In the genomic region with DNA sequence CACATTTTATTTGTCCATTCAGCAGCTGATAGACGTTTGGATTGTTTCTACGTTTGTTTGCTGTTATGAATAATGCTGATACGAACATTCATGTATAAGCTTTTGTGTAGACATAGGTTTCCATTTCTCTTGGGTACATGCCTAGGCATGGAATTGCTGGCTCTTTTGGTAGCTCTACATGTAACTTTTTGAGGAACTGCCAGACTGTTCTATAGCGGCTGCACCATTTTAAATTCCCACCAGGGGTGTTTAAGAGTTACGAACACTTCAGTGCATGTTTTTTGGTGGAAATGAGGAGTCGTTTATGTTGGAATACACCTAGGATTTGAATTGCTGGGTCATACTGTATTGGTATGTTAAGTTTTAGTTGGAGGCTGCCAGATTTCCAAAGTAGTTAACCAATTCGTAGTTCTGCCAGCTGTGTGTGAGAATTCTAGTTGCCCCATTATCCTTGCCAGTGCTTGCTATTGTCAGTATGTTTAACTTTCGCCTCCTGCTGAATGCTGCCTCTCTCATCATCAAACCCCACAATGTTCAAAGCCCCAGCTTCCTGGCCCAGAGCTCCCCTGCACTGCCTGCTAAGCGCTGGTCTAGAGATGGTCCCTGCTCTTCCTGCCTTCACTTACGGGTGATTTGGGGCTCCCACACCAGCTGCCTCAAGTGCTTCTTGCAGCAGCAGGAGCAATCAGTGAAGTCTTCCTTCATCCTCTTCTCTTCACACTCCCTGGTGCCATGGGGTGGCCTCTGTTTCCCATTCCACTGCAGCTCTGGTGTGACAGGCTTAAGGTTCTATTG, we compare ENCODE assay signal across 10 cellular contexts.
DNase-seq lines count a peak whose midpoint lies in the region; ATAC-seq, FAIRE-seq and TF ChIP-seq lines count a peak whose summit lies in the region.
"Had no signal": no experiment of that assay in that cellular context is flagged by ENCODE, and none has a peak within 500 bp of the region (broad histone marks: within the 10 kb centered on the region; RNA-seq: fewer than 3 reads in every experiment).

No MANE protein-coding gene starts in this region.

- TF ChIP-seq EP300 in H1 (IDR thresholded peaks at IDR 0.05; ENCODE audit: borderline replicate concordance in 1 of 2, low read depth in 2 of 2, low read length in 2 of 2) = no peak

- H3K4me3 ChIP-seq in Jurkat, Clone E6-1 (ENCODE audit: low read length) = no peak overlapping the region
- H3K4me3 ChIP-seq in H1 (ENCODE audit: extremely low read depth in 1 of 4, insufficient read depth in 2 of 4, low read depth in 3 of 4, low read length in 4 of 4) = no peak overlapping the region
- no peak overlapping the region for H3K4me3 ChIP-seq in psoas muscle
- H3K4me3 ChIP-seq in mucosa of descending colon = no peak overlapping the region
- no peak overlapping the region for H3K4me3 ChIP-seq in adrenal gland
- H3K4me3 ChIP-seq: gastrocnemius medialis had no signal

- POLR2A ChIA-PET in activated CD4-positive, alpha-beta memory T cell treated with anti-CD3 and anti-CD28 coated beads for 36 hours (lab: Charles Lee) = no interaction called here
- POLR2A ChIA-PET in activated CD4-positive, alpha-beta memory T cell treated with anti-CD3 and anti-CD28 coated beads, Interleukin-2, amount 10 ng/mL, durations not matched to agents 7 days and 5 days (lab: Charles Lee) = interaction anchor here (0.9 kb wide), 1 partner anchor 28 kb away, joined by 4 read pairs; no protein-coding TSS in a partner anchor
- POLR2A ChIA-PET in H1 (lab: Charles Lee; ENCODE audit: partially characterized antibody) = interaction anchor here (0.8 to 1.7 kb wide), 4 partner anchors 9 to 100 kb away, joined by 3 to 4 read pairs (median 4); no protein-coding TSS in a partner anchor

- no peak overlapping the region for H4K91ac ChIP-seq in H1 (replicated peaks; ENCODE audit: insufficient read length, low read length)

- H2BK5ac ChIP-seq in H1 (ENCODE audit: low read depth, low read length) = no peak overlapping the region

- TF ChIP-seq POLR2A in H1 (IDR thresholded peaks at IDR 0.05; ENCODE audit: control extremely low read depth in 1 of 2, low read depth in 2 of 2, low read length in 2 of 2) = no peak
- no peak for TF ChIP-seq POLR2A in adrenal gland (IDR thresholded peaks at IDR 0.05)

- no peak overlapping the region for H3K18ac ChIP-seq in H1 (ENCODE audit: extremely low read depth, low read length)

- no peaks in the 10 kb centered on the region for H3K79me2 ChIP-seq in H1 (ENCODE audit: control insufficient read depth in 1 of 2, insufficient read depth in 2 of 2, low read length in 2 of 2)

- H2AK5ac ChIP-seq in H1 (ENCODE audit: low read depth, low read length) = no peak overlapping the region

- H3K4me1 ChIP-seq in H1 (replicated peaks in 1 of 4; ENCODE audit: control insufficient read depth in 3 of 4, insufficient read depth in 4 of 4, low read length in 3 of 4) (peaks cover 25 to 35% (median 29%) of the 10 kb centered on the region in 4 experiments), psoas muscle (peaks cover 66% of the 10 kb centered on the region), mucosa of descending colon (ENCODE audit: low read depth) (no peaks in the 10 kb centered on the region), adrenal gland (replicated peaks in 1 of 2) (peaks cover 40 to 72% of the 10 kb centered on the region in 2 donors)

- CTCF ChIA-PET in activated CD4-positive, alpha-beta memory T cell treated with anti-CD3 and anti-CD28 coated beads for 36 hours (lab: Charles Lee) = interaction anchor here (0.6 kb wide), 1 partner anchor 17 kb away, joined by 3 read pairs; no protein-coding TSS in a partner anchor
- CTCF ChIA-PET in activated CD4-positive, alpha-beta memory T cell treated with anti-CD3 and anti-CD28 coated beads, Interleukin-2, amount 10 ng/mL, durations not matched to agents 7 days and 5 days (lab: Charles Lee) = interaction anchor here (1.1 kb wide), 1 partner anchor 98 kb away, joined by 3 read pairs; no protein-coding TSS in a partner anchor
- CTCF ChIA-PET in H1 (lab: Charles Lee; ENCODE audit: partially characterized antibody) = interaction anchor here (0.6 to 3.8 kb wide), 22 partner anchors 9 to 121 kb away, joined by 3 to 16 read pairs (median 4); a partner anchor contains a TSS

- H2BK20ac ChIP-seq in H1 (ENCODE audit: low read length) = no peak overlapping the region; the same call in 1 of the 2 replicates

- H3K4me2 ChIP-seq in H1 (ENCODE audit: insufficient read depth in 1 of 2, low read depth in 2 of 2, low read length in 2 of 2) = no peak overlapping the region

- no peak overlapping the region for H3K4ac ChIP-seq in H1 (replicated peaks; ENCODE audit: insufficient read length, low read depth, low read length)

- no peaks in the 10 kb centered on the region for H3K9me3 Mint-ChIP-seq in activated CD4-positive, alpha-beta memory T cell treated with anti-CD3 and anti-CD28 coated beads for 36 hours
- H3K9me3 Mint-ChIP-seq in activated CD4-positive, alpha-beta memory T cell treated with anti-CD3 and anti-CD28 coated beads, Interleukin-2, amount 10 ng/mL, durations not matched to agents 7 days and 5 days = no peaks in the 10 kb centered on the region

- no peak overlapping the region for H3K9ac ChIP-seq in H1 (replicated peaks in 1 of 4; ENCODE audit: extremely low read depth in 1 of 4, low read depth in 3 of 4, low read length in 3 of 4)

- no peak overlapping the region for H3K14ac ChIP-seq in H1 (ENCODE audit: insufficient read length)

- H3K27me3 Mint-ChIP-seq in activated CD4-positive, alpha-beta memory T cell treated with anti-CD3 and anti-CD28 coated beads for 36 hours = no peaks in the 10 kb centered on the region
- H3K27me3 Mint-ChIP-seq in activated CD4-positive, alpha-beta memory T cell treated with anti-CD3 and anti-CD28 coated beads, Interleukin-2, amount 10 ng/mL, durations not matched to agents 7 days and 5 days = peaks cover 13% of the 10 kb centered on the region

- H3K36me3 ChIP-seq in H1 (ENCODE audit: control insufficient read depth in 2 of 4, insufficient read depth in 4 of 4, low read length in 3 of 4) = no peaks in the 10 kb centered on the region
- H3K36me3 ChIP-seq in psoas muscle (ENCODE audit: insufficient read depth in 1 of 2, low read depth in 1 of 2) = no peaks in the 10 kb centered on the region
- H3K36me3 ChIP-seq in mucosa of descending colon (ENCODE audit: low read depth) = no peaks in the 10 kb centered on the region
- H3K36me3 ChIP-seq in adrenal gland (replicated peaks in 1 of 2) = no peaks in the 10 kb centered on the region
- H3K36me3 ChIP-seq: gastrocnemius medialis had no signal

- H3K23ac ChIP-seq in H1 (ENCODE audit: insufficient read length) = no peak overlapping the region

- no peak overlapping the region for H3K56ac ChIP-seq in H1 (replicated peaks; ENCODE audit: insufficient read length, low read depth, low read length)

- 81% methylated on average over 10 of the region's 10 CpGs; no CpG with 5 or more reads in 1 of the 2 experiments for WGBS in H1 (ENCODE audit: extremely low coverage in 1 of 2, insufficient coverage in 1 of 2, insufficient read length in 1 of 2, insufficient replicate concordance in 2 of 2, low coverage in 1 of 2, low lambda C conversion rate in 2 of 2, missing lambda C conversion rate in 1 of 2), 2 experiments
- 75 to 87% (median 80%) methylated on average over 10 of the region's 10 CpGs for WGBS in psoas muscle, 3 donors
- WGBS in adrenal gland, 4 donors = 88 to 89% (median 88%) methylated on average over 10 of the region's 10 CpGs

- H4K5ac ChIP-seq in H1 (ENCODE audit: insufficient read length, low read depth, low read length) = no peak overlapping the region

- H2BK12ac ChIP-seq in H1 (ENCODE audit: low read depth, low read length) = peak overlapping the region; percentile 4; the same call in 1 of the 2 replicates

- H2BK120ac ChIP-seq in H1 (replicated peaks; ENCODE audit: low read depth, low read length) = no peak overlapping the region

- H3K27ac ChIP-seq in H1 (ENCODE audit: low read depth, low read length) (no peak overlapping the region), psoas muscle (peak overlapping the region; percentile 80), adrenal gland (no peak overlapping the region)

- intact Hi-C loops in activated CD4-positive, alpha-beta memory T cell treated with anti-CD3 and anti-CD28 coated beads for 36 hours (cut with micrococcal nuclease) = loop anchor here (2.0 to 5.0 kb wide), 4 partner anchors 21 to 100 kb away; a partner anchor contains a TSS
- intact Hi-C loops in psoas muscle (cut with DNase I) (loop anchor here (5.0 kb wide), 3 partner anchors 45 to 95 kb away; a partner anchor contains a TSS), mucosa of descending colon (cut with DNase I, micrococcal nuclease) (loop anchor here in 1 of 2 donors (10.0 kb wide), 1 partner anchor 47 kb away; no protein-coding TSS in a partner anchor), adrenal gland (cut with DNase I) (loop anchor here in 1 of 2 donors (5.0 kb wide), 1 partner anchor 80 kb away; a partner anchor contains a TSS)

- DNase-seq in activated CD4-positive, alpha-beta memory T cell treated with anti-CD3 and anti-CD28 coated beads for 36 hours = no peak
- DNase-seq in activated CD4-positive, alpha-beta memory T cell treated with anti-CD3 and anti-CD28 coated beads, Interleukin-2, amount 10 ng/mL, durations not matched to agents 7 days and 5 days = no peak
- DNase-seq in Jurkat, Clone E6-1 (ENCODE audit: low read depth, low spot score) = peak; percentile 19
- DNase-seq in H1 (ENCODE audit: low read depth in 1 of 2, low spot score in 2 of 2) (no peak), psoas muscle (no peak), mucosa of descending colon (no peak), adrenal gland (no peak)
- DNase-seq: gastrocnemius medialis had no signal

- no peak overlapping the region for H4K8ac ChIP-seq in H1 (ENCODE audit: extremely low read depth, insufficient read depth, low read length)

- ATAC-seq in psoas muscle (no peak), GM21723 (IDR thresholded peaks at IDR 0.05; ENCODE audit: unreplicated experiment) (no peak), mucosa of descending colon (no peak)
- ATAC-seq: gastrocnemius medialis had no signal

- no peaks in the 10 kb centered on the region for H3K23me2 ChIP-seq in H1 (ENCODE audit: low read depth, low read length)

- H3K4me1 Mint-ChIP-seq in activated CD4-positive, alpha-beta memory T cell treated with anti-CD3 and anti-CD28 coated beads for 36 hours (ENCODE audit: low read depth) = peaks cover 45% of the 10 kb centered on the region
- peaks cover 24% of the 10 kb centered on the region for H3K4me1 Mint-ChIP-seq in activated CD4-positive, alpha-beta memory T cell treated with anti-CD3 and anti-CD28 coated beads, Interleukin-2, amount 10 ng/mL, durations not matched to agents 7 days and 5 days

- H3K27me3 ChIP-seq in H1 (replicated peaks in 1 of 4; ENCODE audit: control insufficient read depth in 3 of 4, extremely low read depth in 1 of 4, insufficient read depth in 3 of 4, low read length in 3 of 4) (no peaks in the 10 kb centered on the region), psoas muscle (ENCODE audit: insufficient read depth in 3 of 3, low read length in 2 of 3) (no peaks in the 10 kb centered on the region), adrenal gland (no peaks in the 10 kb centered on the region)
- H3K27me3 ChIP-seq: gastrocnemius medialis had no signal

- H3K79me1 ChIP-seq in H1 (ENCODE audit: low read depth, low read length) = no peaks in the 10 kb centered on the region

- no peak overlapping the region for H2AFZ ChIP-seq in H1 (ENCODE audit: low read length)

- peak; percentile 7 for FAIRE-seq in H1 (lab: Jason Lieb, UNC)
- FAIRE-seq: colon had no signal

- H3K9me3 ChIP-seq in H1 (ENCODE audit: insufficient read depth in 2 of 2, low read depth in 1 of 2, low read length in 1 of 2) (no peaks in the 10 kb centered on the region), psoas muscle (no peaks in the 10 kb centered on the region), mucosa of descending colon (no peaks in the 10 kb centered on the region), adrenal gland (replicated peaks in 1 of 3) (no peaks in the 10 kb centered on the region)
- H3K9me3 ChIP-seq: gastrocnemius medialis had no signal

- H3K36me3 Mint-ChIP-seq in activated CD4-positive, alpha-beta memory T cell treated with anti-CD3 and anti-CD28 coated beads for 36 hours = no peaks in the 10 kb centered on the region
- peaks cover 2% of the 10 kb centered on the region for H3K36me3 Mint-ChIP-seq in activated CD4-positive, alpha-beta memory T cell treated with anti-CD3 and anti-CD28 coated beads, Interleukin-2, amount 10 ng/mL, durations not matched to agents 7 days and 5 days (ENCODE audit: low read depth)

- no peak for TF ChIP-seq RAD21 in H1 (IDR thresholded peaks at IDR 0.05 in 1 of 2, conservative IDR thresholded peaks at IDR 0.05 in 1 of 2; ENCODE audit: low read depth in 2 of 2, low read length in 2 of 2)

- peak overlapping the region; percentile 13; the same call in 1 of the 2 replicates for H2BK15ac ChIP-seq in H1 (ENCODE audit: low read length)

- H3K27ac Mint-ChIP-seq in activated CD4-positive, alpha-beta memory T cell treated with anti-CD3 and anti-CD28 coated beads for 36 hours = peak overlapping the region; percentile 23
- H3K27ac Mint-ChIP-seq in activated CD4-positive, alpha-beta memory T cell treated with anti-CD3 and anti-CD28 coated beads, Interleukin-2, amount 10 ng/mL, durations not matched to agents 7 days and 5 days = no peak overlapping the region

- no peak overlapping the region for H3K4me3 Mint-ChIP-seq in activated CD4-positive, alpha-beta memory T cell treated with anti-CD3 and anti-CD28 coated beads for 36 hours
- no peak overlapping the region for H3K4me3 Mint-ChIP-seq in activated CD4-positive, alpha-beta memory T cell treated with anti-CD3 and anti-CD28 coated beads, Interleukin-2, amount 10 ng/mL, durations not matched to agents 7 days and 5 days

- TF ChIP-seq CTCF in H1 (IDR thresholded peaks at IDR 0.05; ENCODE audit: control extremely low read depth in 1 of 3, insufficient read depth in 1 of 3, low read depth in 1 of 3, low read length in 3 of 3) = peak in 1 of 3 experiments; percentile 1; a peak in 1 of 4 replicates
- no peak for TF ChIP-seq CTCF in psoas muscle (IDR thresholded peaks at IDR 0.05)
- no peak for TF ChIP-seq CTCF in mucosa of descending colon (IDR thresholded peaks at IDR 0.05)
- TF ChIP-seq CTCF in adrenal gland (IDR thresholded peaks at IDR 0.05) = no peak

- H4K20me1 ChIP-seq in H1 (replicated peaks in 1 of 2; ENCODE audit: control insufficient read depth in 1 of 2, insufficient read depth in 2 of 2, low read length in 2 of 2) = no peaks in the 10 kb centered on the region
